In the genomic region with DNA sequence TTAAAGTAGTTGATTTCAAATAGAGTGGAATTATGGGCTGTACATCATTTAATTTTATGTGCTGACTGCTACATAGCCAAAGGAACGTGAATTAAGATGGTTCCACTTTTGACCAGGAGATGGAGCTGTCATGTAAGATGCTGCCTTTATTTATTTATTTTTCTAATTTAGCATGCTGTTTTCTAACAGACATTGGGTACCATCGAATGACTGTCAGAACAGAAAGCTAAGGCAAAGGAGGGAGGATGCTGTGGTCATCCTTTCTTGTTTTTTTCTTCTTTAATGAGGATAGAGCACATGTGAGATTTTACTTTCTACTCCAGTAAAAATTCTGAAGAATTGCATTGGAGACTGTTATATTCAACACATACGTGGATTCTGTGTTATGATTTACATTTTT, we compare ENCODE assay signal across 9 cellular contexts. TPM values are rescaled to one million over a fixed set of nuclear protein-coding genes. Genes with fewer than 3 reads are reported as not detected.
DNase-seq lines count a peak whose midpoint lies in the region; ATAC-seq, FAIRE-seq and TF ChIP-seq lines count a peak whose summit lies in the region.
"Had no signal": no experiment of that assay in that cellular context is flagged by ENCODE, and none has a peak within 500 bp of the region (broad histone marks: within the 10 kb centered on the region; RNA-seq: fewer than 3 reads in every experiment).

Gene SCN2A (plus strand): TSS at position 185 of the 400 bp plus-strand sequence. CDS start 56,410 bp downstream, outside the sequence.

- peak; percentile 70 to 75 for TF ChIP-seq RAD21 in K562 (CRISPR knock-in tag; conservative IDR thresholded peaks at IDR 0.05 in 1 of 2, IDR thresholded peaks at IDR 0.05 in 1 of 2)

- H4K20me1 ChIP-seq in K562 (replicated peaks; ENCODE audit: control insufficient read depth, insufficient read depth, low read length), result no peaks in the 10 kb centered on the region
- H4K20me1 ChIP-seq in keratinocyte (ENCODE audit: control insufficient read depth, extremely low read depth, insufficient read depth, low read length), result no peaks in the 10 kb centered on the region

- H3K4me2 ChIP-seq in K562 (ENCODE audit: insufficient read depth, low read length) (no peak within 1 kb of the TSS), keratinocyte (ENCODE audit: control insufficient read depth, extremely low read depth, insufficient read depth, low read depth, low read length) (no peak within 1 kb of the TSS)

- H3K4me3 ChIP-seq in K562 (no peak within 1 kb of the TSS), keratinocyte (ENCODE audit: control insufficient read depth in 2 of 3, extremely low read depth in 1 of 3, insufficient read depth in 2 of 3, low read depth in 1 of 3, low read length in 3 of 3) (no peak within 1 kb of the TSS), uterus (no peak within 1 kb of the TSS)

- H3K27me3 ChIP-seq in K562 (ENCODE audit: control insufficient read depth in 2 of 2, insufficient read depth in 2 of 2, low read length in 2 of 2), result no peaks in the 10 kb centered on the region
- H3K27me3 ChIP-seq in keratinocyte (ENCODE audit: control insufficient read depth, extremely low read depth, insufficient read depth, low read length), result no peaks in the 10 kb centered on the region
- no peaks in the 10 kb centered on the region for H3K27me3 ChIP-seq in uterus

- H2AFZ ChIP-seq in K562 (ENCODE audit: low read depth, low read length), result no peak within 1 kb of the TSS
- H2AFZ ChIP-seq in keratinocyte (ENCODE audit: control insufficient read depth, low read length), result no peak within 1 kb of the TSS

- H3K9me3 ChIP-seq in K562 (replicated peaks; ENCODE audit: control insufficient read depth, insufficient read depth, low read depth, low read length) (no peaks in the 10 kb centered on the region), keratinocyte (ENCODE audit: control insufficient read depth, low read depth, low read length) (no peaks in the 10 kb centered on the region), uterus (no peaks in the 10 kb centered on the region)

- TF ChIP-seq POLR2A in K562 (conservative IDR thresholded peaks at IDR 0.05) (no peak), uterus (IDR thresholded peaks at IDR 0.05) (no peak)

- no peaks in the 10 kb centered on the region for H3K36me3 ChIP-seq in K562 (ENCODE audit: control insufficient read depth, insufficient read depth, low read length)
- no peaks in the 10 kb centered on the region for H3K36me3 ChIP-seq in keratinocyte (ENCODE audit: control insufficient read depth in 2 of 2, extremely low read depth in 1 of 2, insufficient read depth in 2 of 2, low read length in 2 of 2)
- no peaks in the 10 kb centered on the region for H3K36me3 ChIP-seq in uterus

- H3K9me1 ChIP-seq in K562 (ENCODE audit: control insufficient read depth, insufficient read depth, low read length) (no peaks in the 10 kb centered on the region), keratinocyte (ENCODE audit: control insufficient read depth, extremely low read depth, insufficient read depth, low read length) (no peaks in the 10 kb centered on the region)

- DNase-seq in NCI-H1417 (lab: John Stamatoyannopoulos, UW) (peak; percentile 13 to 78 (median 68)), NCI-H1417 treated with DMSO at 0.1 percent for 48 hours (lab: John Stamatoyannopoulos, UW) (no peak), HEK293T (ENCODE audit: extremely low spot score) (peak; percentile 24), NCI-H1930 (lab: John Stamatoyannopoulos, UW) (peak; percentile 17 to 19), K562 (ENCODE audit: extremely low read depth in 1 of 4, low spot score in 3 of 4) (peak; percentile 7 to 43 (median 9)), keratinocyte (ENCODE audit: low read depth, low spot score) (peak; percentile 15), uterus (no peak), NCI-H226 (no peak)

- H3K79me2 ChIP-seq in K562 (ENCODE audit: control insufficient read depth, insufficient read depth, low read length) (no peaks in the 10 kb centered on the region), keratinocyte (ENCODE audit: control insufficient read depth, insufficient read depth, low read length) (no peaks in the 10 kb centered on the region)

- TF ChIP-seq EP300 in K562 (IDR thresholded peaks at IDR 0.05; ENCODE audit: low read length), result no peak

- no TSS peak for BruUV-seq in K562 (replicated peaks; lab: Mats Ljungman, UMichigan)

- H3K4me1 ChIP-seq in K562 (replicated peaks in 1 of 2; ENCODE audit: control insufficient read depth in 2 of 2, insufficient read depth in 2 of 2, low read length in 2 of 2) (no peaks in the 10 kb centered on the region), keratinocyte (ENCODE audit: control insufficient read depth, extremely low read depth, insufficient read depth, low read length) (no peaks in the 10 kb centered on the region), uterus (no peaks in the 10 kb centered on the region)

- intact Hi-C loops in K562 (cut with micrococcal nuclease) (loop anchor here (1.0 to 5.0 kb wide), 3 partner anchors 54 to 890 kb away; partner anchors contain the start of gene SCN1A), uterus (cut with DNase I; ENCODE audit: low total_unique reads) (no loop called here)

- no peak within 1 kb of the TSS for H3K27ac ChIP-seq in K562 (ENCODE audit: extremely low read depth, low read depth, low read length)
- H3K27ac ChIP-seq in keratinocyte (ENCODE audit: control insufficient read depth, insufficient read depth, low read length), result no peak within 1 kb of the TSS
- H3K27ac ChIP-seq in uterus, result no peak within 1 kb of the TSS

- peak; percentile 13 to 60 (median 46); a peak in 5 of 6 replicates for TF ChIP-seq CTCF in K562 (IDR thresholded peaks at IDR 0.05 in 2 of 3, conservative IDR thresholded peaks at IDR 0.05 in 1 of 3; ENCODE audit: insufficient read depth in 2 of 3, low read depth in 1 of 3, low read length in 3 of 3)
- TF ChIP-seq CTCF in keratinocyte (optimal IDR thresholded peaks at IDR 0.05 in 1 of 3, IDR thresholded peaks at IDR 0.05 in 1 of 3, conservative IDR thresholded peaks at IDR 0.05 in 1 of 3; ENCODE audit: extremely low read depth in 1 of 3, insufficient read depth in 2 of 3, low read length in 3 of 3), result peak in 2 of 3 experiments; percentile 48 to 59
- peak; percentile 26 to 52 (median 40) for TF ChIP-seq CTCF in uterus (IDR thresholded peaks at IDR 0.05)

- peak; percentile 29 for FAIRE-seq in K562 (lab: Jason Lieb, UNC)
- FAIRE-seq in keratinocyte (lab: Jason Lieb, UNC), result no peak

- POLR2A ChIA-PET in HEK293T (lab: Yijun Ruan, JAX) (no interaction called here), K562 (lab: Yijun Ruan, JAX) (no interaction called here)

- in situ Hi-C loops in K562 (cut with MboI), result no loop called here

- no peak within 1 kb of the TSS for H3K9ac ChIP-seq in K562 (ENCODE audit: insufficient read depth in 1 of 2, low read depth in 2 of 2, low read length in 2 of 2)
- no peak within 1 kb of the TSS for H3K9ac ChIP-seq in keratinocyte (ENCODE audit: control insufficient read depth, extremely low read depth, insufficient read depth, low read length)

- whole genome bisulfite sequencing in K562 (ENCODE audit: insufficient coverage, low coverage, missing lambda C conversion rate), result 2% methylated on average over 3 of the region's 3 CpGs

- CTCF ChIA-PET in HEK293T (lab: Yijun Ruan, JAX) (interaction anchor here (0.6 to 1.9 kb wide), 5 partner anchors 10 to 607 kb away, joined by 3 to 11 read pairs (median 3); no protein-coding TSS in a partner anchor), K562 (lab: Yijun Ruan, JAX; ENCODE audit: low intra/inter-chr PET ratio) (interaction anchor here (0.5 to 1.3 kb wide), 3 partner anchors 139 to 889 kb away, joined by 3 to 4 read pairs (median 4); partner anchors contain the start of gene SCN1A)

- dilution Hi-C loops in keratinocyte (cut with MboI; ENCODE audit: extremely low pct_ligation_motif_present, low sequenced_read_pairs), result no loop called here

- ATAC-seq in K562, result peak; percentile 42; the same call in 1 of the 3 replicates
- ATAC-seq: activated naive CD4-positive, alpha-beta T cell treated with anti-CD3 and anti-CD28 coated beads, Interleukin-2, amount 50 U/mL, for 72 hours had no signal

TF ChIP-seq in HEK293T, 16 proteins besides CTCF, POLR2A, EP300 and RAD21 (continues in another document):
- TF ChIP-seq CTBP1 (IDR thresholded peaks at IDR 0.05; ENCODE audit: borderline replicate concordance), result no peak

TF ChIP-seq in K562, 482 proteins besides CTCF, POLR2A, EP300 and RAD21 (continues in another document):
- TF ChIP-seq FOS (IDR thresholded peaks at IDR 0.05; ENCODE audit: extremely low read depth, insufficient read length) (no peak), ZNF165 (CRISPR knock-in tag; IDR thresholded peaks at IDR 0.05; ENCODE audit: borderline replicate concordance) (no peak), ZNF507 (tag; conservative IDR thresholded peaks at IDR 0.05) (no peak), ZNF121 (CRISPR knock-in tag; conservative IDR thresholded peaks at IDR 0.05) (no peak)

RNA-seq across cellular contexts. Expression of gene SCN2A, which starts in this region (rescaled TPM):
- total RNA-seq in K562 (2011; cell fraction: chromatin; rRNA removed; ENCODE audit: low replicate concordance), result 0.14 and 0.37 TPM in 2 replicates
- 0.13 TPM in 1 of 2 replicates, not detected in the other for total RNA-seq in K562 (2011; cell fraction: nucleolus; rRNA removed)
- total RNA-seq in K562 (2011; cell fraction: nucleoplasm; rRNA removed), result 0.29 TPM in 1 of 2 replicates, not detected in the other
- total RNA-seq in K562 (2014; rRNA removed) (0.14 and 0.24 TPM in 2 replicates), K562 (2014; rRNA removed; fragmentation: Illumina TruSeq; extraction: Trizol) (0.57 and 0.62 TPM in 2 replicates), K562 (2015; rRNA removed; fragmentation: Illumina TruSeq; extraction: Trizol) (0.69 and 0.79 TPM in 2 replicates), K562 (2021) (0.27 and 0.29 TPM in 2 replicates), uterus (10 to 100 TPM in 1 of 4 donors, 1 to 10 TPM in 1, under 1 TPM in 2; 0.26 to 15.8 (median 1.0) TPM)
- polyA plus RNA-seq in K562 (2011; rRNA removed) (not detected in 2 replicates), K562 (2014; fragmentation: Illumina TruSeq; extraction: Trizol) (0.21 and 0.39 TPM in 2 replicates), K562 (2014; fragmentation: Nextera tagmentation; extraction: Ambion mirVana) (under 1 TPM; 0.08 to 0.18 TPM), K562 (2014; rRNA removed) (0.16 and 0.34 TPM in 2 replicates), keratinocyte (0.27 to 1.0 TPM (median 0.91 TPM) in 3 replicates)
- polyA plus RNA-seq in K562 (2011; cell fraction: cytosol; rRNA removed), result not detected in 2 replicates
- polyA plus RNA-seq in K562 (2011; cell fraction: nucleus; rRNA removed), result 0.01 TPM in 1 of 2 replicates, not detected in the other
- 0.35 and 0.57 TPM in 2 replicates for polyA plus RNA-seq in K562 (2012)
- polyA minus RNA-seq in K562 (2011; rRNA and poly(A)+ RNA removed), result 0.07 TPM in 1 of 2 replicates, not detected in the other
- not detected in 2 replicates for polyA minus RNA-seq in K562 (2011; cell fraction: cytosol; rRNA and poly(A)+ RNA removed)
- not detected in 2 replicates for polyA minus RNA-seq in K562 (2011; cell fraction: nucleus; rRNA and poly(A)+ RNA removed)
- polyA plus RNA-seq in keratinocyte (2011; ENCODE audit: low read depth), result not detected
- polyA plus RNA-seq in keratinocyte (2011; cell fraction: cytosol; rRNA removed), result 0.18 and 0.46 TPM in 2 replicates
- 2.0 and 2.4 TPM in 2 replicates for polyA plus RNA-seq in keratinocyte (2011; cell fraction: nucleus; rRNA removed)
- 0.07 and 0.39 TPM in 2 replicates for polyA plus RNA-seq in keratinocyte (2012; ENCODE audit: low replicate concordance)
- 0.39 to 1.5 TPM (median 1.1 TPM) in 3 replicates for polyA minus RNA-seq in keratinocyte
- not detected for polyA minus RNA-seq in keratinocyte (2011; cell fraction: cytosol; rRNA and poly(A)+ RNA removed)
- 2.4 and 4.0 TPM in 2 replicates for polyA minus RNA-seq in keratinocyte (2011; cell fraction: nucleus; rRNA and poly(A)+ RNA removed)

Comparison
In these comparisons a context has a peak if more than half of its experiments do, and no peak if none do; other contexts are left out.
1. DNase-seq: peak in NCI-H1417 (3 of 3), HEK293T (single experiment), NCI-H1930 (2 of 2) and keratinocyte (single experiment); none in NCI-H1417 treated with DMSO at 0.1 percent for 48 hours (single experiment), uterus (0 of 2) and NCI-H226 (single experiment).
2. Peak in DNase-seq and ATAC-seq in K562; RNA of the gene not detected or under 1 TPM.
3. Peak in every context shown above with its lines, with median percentiles within 50 percentile points of each other: CTCF ChIP-seq.